Comparison of ENCODE assay signal across 6 cellular contexts in the genomic region with DNA sequence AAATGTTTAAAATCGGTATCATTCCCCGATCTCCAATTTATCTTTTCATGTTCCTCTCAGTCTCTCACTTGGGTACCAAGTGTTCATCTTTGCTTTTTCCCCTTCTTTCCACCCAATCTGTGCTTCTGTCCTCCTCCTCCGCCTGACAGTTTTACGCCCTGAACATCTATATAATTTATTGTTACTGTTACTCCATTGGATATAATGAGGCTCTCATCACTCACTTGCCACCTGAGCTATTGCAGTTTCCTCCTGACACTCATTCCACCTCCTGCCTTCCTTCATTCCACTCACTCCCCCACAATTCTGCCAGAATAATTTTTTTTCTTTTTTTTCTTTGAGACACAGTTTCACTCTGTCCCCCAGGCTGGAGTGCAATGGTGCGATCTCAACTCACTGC.
"Had no signal": no experiment of that assay in that cellular context is flagged by ENCODE, and none has a peak within 500 bp of the region (broad histone marks: within the 10 kb centered on the region; RNA-seq: fewer than 3 reads in every experiment).

No MANE protein-coding gene starts in this region.

- H3K4me3 Mint-ChIP-seq: GM23338, H9, HFFc6 had no signal

- H3K27ac Mint-ChIP-seq: GM23338, HFFc6 had no signal

- H3K4me2 ChIP-seq: GM23338 had no signal

- ATAC-seq: GM23338, K562 had no signal

- H3K4me3 ChIP-seq: GM23338, K562 had no signal

- DNase-seq: H9, HCEC 1CT, HFFc6, IMR-90 had no signal
